ENCODE assay signal across 8 cellular contexts in genomic region chr4:121070696-121071639, GRCh38. TPM values are rescaled to one million over a fixed set of nuclear protein-coding genes. Genes with fewer than 3 reads are reported as not detected.
DNase-seq lines count a peak whose midpoint lies in the region; ATAC-seq and TF ChIP-seq lines count a peak whose summit lies in the region.

No MANE protein-coding gene starts in this region.

- H3K27ac ChIP-seq in WERI-Rb-1 (0 out of 2 replicates have a peak overlapping the region, but pooled peaks have one; percentile 6), tibial artery (peak overlapping the region; percentile 29 to 56)

- H3K9me3 ChIP-seq in WERI-Rb-1 (ENCODE audit: severe bottlenecking) (peaks cover 3% of the 10 kb centered on the region), mucosa of descending colon (no peaks in the 10 kb centered on the region), tibial artery (no peaks in the 10 kb centered on the region)

- DNase-seq in activated CD4-positive, alpha-beta T cell treated with anti-CD3 and anti-CD28 coated beads for 4 hours: peak; percentile 6 to 15
- no peak for DNase-seq in activated CD4-positive, alpha-beta T cell treated with anti-CD3 and anti-CD28 coated beads, Interleukin-2, amount 50 U/mL, for 1 hour
- DNase-seq in WERI-Rb-1 (peak; percentile 84), epithelial cell of esophagus (ENCODE audit: low read depth) (peak; percentile 31), mucosa of descending colon (peak; percentile 58 to 73 (median 69)), tibial artery (peak; percentile 48 to 75), NCI-H1694 (lab: John Stamatoyannopoulos, UW) (no peak), putamen (ENCODE audit: low spot score) (no peak)

- peaks cover 2% of the 10 kb centered on the region for H3K27me3 ChIP-seq in WERI-Rb-1 (ENCODE audit: insufficient read depth, low read depth, severe bottlenecking)
- H3K27me3 ChIP-seq in tibial artery: peaks cover 0 to 2% of the 10 kb centered on the region in 2 donors

- peaks cover 17% of the 10 kb centered on the region for H3K4me1 ChIP-seq in mucosa of descending colon (ENCODE audit: low read depth)
- peaks cover 0 to 23% (median 13%) of the 10 kb centered on the region in 4 donors for H3K4me1 ChIP-seq in tibial artery

- intact Hi-C loops in mucosa of descending colon (cut with DNase I, micrococcal nuclease) (no loop called here), tibial artery (cut with DNase I; ENCODE audit: low total_unique reads) (loop anchor here (5.0 kb wide), 1 partner anchor 149 kb away; the partner anchor contains the start of gene PRDM5)

- TF ChIP-seq CTCF in WERI-Rb-1 (IDR thresholded peaks at IDR 0.05; ENCODE audit: low read depth, low read length) (peak; percentile 64), epithelial cell of esophagus (IDR thresholded peaks at IDR 0.05; ENCODE audit: insufficient read depth, low read depth, low read length, missing control alignments) (peak; percentile 30), mucosa of descending colon (IDR thresholded peaks at IDR 0.05) (peak; percentile 16), tibial artery (IDR thresholded peaks at IDR 0.05) (peak; percentile 21 to 31)

- H3K36me3 ChIP-seq in WERI-Rb-1 (no peaks in the 10 kb centered on the region), mucosa of descending colon (ENCODE audit: low read depth) (no peaks in the 10 kb centered on the region), tibial artery (no peaks in the 10 kb centered on the region)

- peak overlapping the region; percentile 96 for H3K4me3 ChIP-seq in WERI-Rb-1 (ENCODE audit: low read depth, low read length)
- H3K4me3 ChIP-seq in epithelial cell of esophagus (ENCODE audit: low read length): peak overlapping the region; percentile 5
- H3K4me3 ChIP-seq in mucosa of descending colon: peak overlapping the region; percentile 4
- peak overlapping the region; percentile 59 to 61 for H3K4me3 ChIP-seq in tibial artery

- peak; percentile 57 for ATAC-seq in mucosa of descending colon

RNA-seq across cellular contexts. Expression of gene NDNF, which starts 1.4 kb away (rescaled TPM):
- total RNA-seq in mucosa of descending colon: 10 to 100 TPM in 2 of 3 donors, 1 to 10 TPM in 1; 9.0 to 11.8 (median 10.3) TPM

Comparison
In these comparisons a context has a peak if more than half of its experiments do, and no peak if none do; other contexts are left out.
1. DNase-seq: peak in activated CD4-positive, alpha-beta T cell treated with anti-CD3 and anti-CD28 coated beads for 4 hours (2 of 2), WERI-Rb-1 (single experiment), epithelial cell of esophagus (single experiment), mucosa of descending colon (3 of 3) and tibial artery (2 of 2); none in activated CD4-positive, alpha-beta T cell treated with anti-CD3 and anti-CD28 coated beads, Interleukin-2, amount 50 U/mL, for 1 hour (single experiment), NCI-H1694 (single experiment) and putamen (single experiment).
2. H3K4me3 ChIP-seq: peak in every context shown above with its lines; median percentile 96 in WERI-Rb-1; 60 in tibial artery; 5 in epithelial cell of esophagus; 4 in mucosa of descending colon.
3. Peak in every context shown above with its lines, with median percentiles within 50 percentile points of each other: CTCF ChIP-seq.